ENCODE assay signal across 19 cellular contexts in the genomic region with DNA sequence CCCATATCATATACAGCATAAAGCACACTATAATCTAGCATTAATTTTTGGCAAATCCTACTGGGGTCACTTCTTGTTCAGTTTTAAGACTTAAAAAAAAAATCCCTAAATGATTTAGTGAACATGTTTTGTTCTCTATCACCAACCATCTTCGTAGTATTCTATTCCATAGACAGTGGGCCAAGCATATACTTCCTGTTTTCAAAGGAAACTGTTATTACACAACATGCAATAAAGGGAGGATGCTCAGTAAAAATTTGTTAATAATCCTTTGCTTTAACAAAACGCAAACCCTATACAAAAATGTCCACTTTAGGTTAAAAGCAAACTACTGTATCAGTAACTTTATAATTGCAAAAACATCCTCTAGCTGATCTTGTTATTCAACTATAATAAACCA. TPM values are rescaled to one million over a fixed set of nuclear protein-coding genes. Genes with fewer than 3 reads are reported as not detected.
A peak's percentile ranks its signal among the peaks of the same experiment; 100 is the strongest.
DNase-seq lines count a peak whose midpoint lies in the region; ATAC-seq and TF ChIP-seq lines count a peak whose summit lies in the region.
"Had no signal": no experiment of that assay in that cellular context is flagged by ENCODE, and none has a peak within 500 bp of the region (broad histone marks: within the 10 kb centered on the region; RNA-seq: fewer than 3 reads in every experiment).

No MANE protein-coding gene starts in this region.

- H3K27ac ChIP-seq in BLaER1 treated with 17β-estradiol and CSF1 and Interleukin-3, amounts not matched to agents 10 nM and 100 nM, result peak overlapping the region in 10 of 11 experiments; percentile 45 to 80 (median 74); a peak in 20 of 22 replicates
- H3K27ac ChIP-seq in HL-60 (replicated peaks) (peak overlapping the region; percentile 40; the same call in 1 of the 2 replicates), ovary (no peak overlapping the region)
- H3K27ac ChIP-seq in naive thymus-derived CD4-positive, alpha-beta T cell (ENCODE audit: low read depth, low read length), result peak overlapping the region; percentile 16
- H3K27ac ChIP-seq in CD8-positive, alpha-beta T cell (ENCODE audit: low read depth, low read length), result no peak overlapping the region
- H3K27ac ChIP-seq: suprapubic skin had no signal

- no peak overlapping the region; a peak in 2 of 20 replicates for H3K4me3 ChIP-seq in BLaER1 treated with 17β-estradiol and CSF1 and Interleukin-3, amounts not matched to agents 10 nM and 100 nM
- H3K4me3 ChIP-seq in HL-60 (replicated peaks; ENCODE audit: insufficient read depth, low read length) (no peak overlapping the region), ovary (no peak overlapping the region)
- no peak overlapping the region for H3K4me3 ChIP-seq in naive thymus-derived CD4-positive, alpha-beta T cell (ENCODE audit: low read length)
- H3K4me3 ChIP-seq in CD8-positive, alpha-beta T cell (ENCODE audit: low read depth, low read length), result no peak overlapping the region
- H3K4me3 ChIP-seq: dorsolateral prefrontal cortex, esophagus squamous epithelium, suprapubic skin had no signal

- no peak overlapping the region for H3K4me3 Mint-ChIP-seq in T-cell
- peak overlapping the region in 1 of 10 donors; percentile 34 for H3K4me3 Mint-ChIP-seq in naive thymus-derived CD4-positive, alpha-beta T cell
- no peak overlapping the region for H3K4me3 Mint-ChIP-seq in CD8-positive, alpha-beta T cell
- H3K4me3 Mint-ChIP-seq: T-helper 2 cell treated with Interferon-gamma antibody and Interleukin-4, amounts not matched to agents 5 μg/mL and 100 μg/mL, for 36 hours had no signal

- peaks cover 0 to 45% (median 20%) of the 10 kb centered on the region in 11 experiments; a peak in 14 of 22 replicates for H4K20me1 ChIP-seq in BLaER1 treated with 17β-estradiol and CSF1 and Interleukin-3, amounts not matched to agents 10 nM and 100 nM

- 72 to 81% (median 76%) methylated on average over 2 of the region's 2 CpGs for WGBS in ovary, 3 donors

- H3K9me3 Mint-ChIP-seq in T-cell, result no peaks in the 10 kb centered on the region
- no peaks in the 10 kb centered on the region for H3K9me3 Mint-ChIP-seq in naive thymus-derived CD4-positive, alpha-beta T cell
- no peaks in the 10 kb centered on the region for H3K9me3 Mint-ChIP-seq in CD8-positive, alpha-beta T cell
- H3K9me3 Mint-ChIP-seq: activated naive CD4-positive, alpha-beta T cell treated with anti-CD3 and anti-CD28 coated beads, Interleukin-2, amount 50 U/mL, for 72 hours; T-helper 2 cell treated with Interferon-gamma antibody and Interleukin-4, amounts not matched to agents 5 μg/mL and 100 μg/mL, for 36 hours had no signal

- H3K9ac ChIP-seq in BLaER1 treated with 17β-estradiol and CSF1 and Interleukin-3, amounts not matched to agents 10 nM and 100 nM, result peak overlapping the region in 7 of 11 experiments; percentile 19 to 53 (median 31); a peak in 10 of 22 replicates

- peaks cover 50% of the 10 kb centered on the region for H3K36me3 Mint-ChIP-seq in T-cell
- peaks cover 8 to 47% (median 26%) of the 10 kb centered on the region in 5 donors for H3K36me3 Mint-ChIP-seq in naive thymus-derived CD4-positive, alpha-beta T cell
- peaks cover 90% of the 10 kb centered on the region for H3K36me3 Mint-ChIP-seq in CD8-positive, alpha-beta T cell

- TF ChIP-seq CTCF in HL-60 (IDR thresholded peaks at IDR 0.05; ENCODE audit: insufficient read depth, low read length) (no peak), ovary (IDR thresholded peaks at IDR 0.05) (no peak)
- TF ChIP-seq CTCF in CD8-positive, alpha-beta T cell (IDR thresholded peaks at IDR 0.05), result no peak

- no peaks in the 10 kb centered on the region for H3K27me3 Mint-ChIP-seq in T-cell
- no peaks in the 10 kb centered on the region for H3K27me3 Mint-ChIP-seq in naive thymus-derived CD4-positive, alpha-beta T cell
- no peaks in the 10 kb centered on the region for H3K27me3 Mint-ChIP-seq in CD8-positive, alpha-beta T cell (ENCODE audit: low read depth)

- H3K4me2 ChIP-seq in BLaER1 treated with 17β-estradiol and CSF1 and Interleukin-3, amounts not matched to agents 10 nM and 100 nM, result peak overlapping the region in 10 of 11 experiments; percentile 11 to 88 (median 67); a peak in 18 of 22 replicates

- peaks cover 87 to 99% (median 92%) of the 10 kb centered on the region in 11 experiments for H3K36me3 ChIP-seq in BLaER1 treated with 17β-estradiol and CSF1 and Interleukin-3, amounts not matched to agents 10 nM and 100 nM
- peaks cover 22 to 69% (median 34%) of the 10 kb centered on the region in 3 experiments for H3K36me3 ChIP-seq in naive thymus-derived CD4-positive, alpha-beta T cell (ENCODE audit: control insufficient read depth in 2 of 3, insufficient read depth in 3 of 3, low read length in 3 of 3)
- peaks cover 46% of the 10 kb centered on the region for H3K36me3 ChIP-seq in CD8-positive, alpha-beta T cell (ENCODE audit: insufficient read depth, low read length)
- H3K36me3 ChIP-seq in ovary, result no peaks in the 10 kb centered on the region

- H3K9me3 ChIP-seq in BLaER1 treated with 17β-estradiol and CSF1 and Interleukin-3, amounts not matched to agents 10 nM and 100 nM (replicated peaks in 1 of 11), result no peaks in the 10 kb centered on the region
- H3K9me3 ChIP-seq in naive thymus-derived CD4-positive, alpha-beta T cell (ENCODE audit: control insufficient read depth in 2 of 3, low read length in 3 of 3), result no peaks in the 10 kb centered on the region
- no peaks in the 10 kb centered on the region for H3K9me3 ChIP-seq in CD8-positive, alpha-beta T cell (ENCODE audit: low read length)
- H3K9me3 ChIP-seq in ovary, result no peaks in the 10 kb centered on the region
- H3K9me3 ChIP-seq: BE2C, esophagus squamous epithelium, suprapubic skin had no signal

- H3K27ac Mint-ChIP-seq in T-cell, result peak overlapping the region; percentile 81 to 84
- H3K27ac Mint-ChIP-seq in naive thymus-derived CD4-positive, alpha-beta T cell, result peak overlapping the region in 7 of 9 donors; percentile 19 to 75 (median 69)
- no peak overlapping the region for H3K27ac Mint-ChIP-seq in CD8-positive, alpha-beta T cell
- H3K27ac Mint-ChIP-seq: T-helper 2 cell treated with Interferon-gamma antibody and Interleukin-4, amounts not matched to agents 5 μg/mL and 100 μg/mL, for 36 hours had no signal

- no peak for ATAC-seq in T-cell (replicated peaks in 1 of 4)
- peak; percentile 39 for ATAC-seq in naive thymus-derived CD4-positive, alpha-beta T cell
- ATAC-seq in CD8-positive, alpha-beta T cell, result no peak
- no peak for ATAC-seq in HG02852 (IDR thresholded peaks at IDR 0.05; ENCODE audit: unreplicated experiment)

- intact Hi-C loops in naive thymus-derived CD4-positive, alpha-beta T cell (cut with micrococcal nuclease), result loop anchor here (1.0 to 5.0 kb wide), 10 partner anchors 13 to 518 kb away; a partner anchor contains a TSS
- intact Hi-C loops in CD8-positive, alpha-beta T cell (cut with DNase I, micrococcal nuclease), result loop anchor here (1.0 to 5.0 kb wide), 5 partner anchors 329 to 518 kb away; no protein-coding TSS in a partner anchor
- intact Hi-C loops in ovary (cut with DNase I), result no loop called here

- TF ChIP-seq POLR2A in ovary (IDR thresholded peaks at IDR 0.05), result no peak

- CTCF ChIA-PET in T-cell (lab: Charles Lee), result interaction anchor here (0.7 to 3.2 kb wide), 29 partner anchors 8 to 522 kb away, joined by 3 to 25 read pairs (median 5); a partner anchor contains a TSS
- CTCF ChIA-PET in naive thymus-derived CD4-positive, alpha-beta T cell (lab: Charles Lee), result interaction anchor here (0.8 to 3.3 kb wide), 13 partner anchors 8 to 519 kb away, joined by 3 to 20 read pairs (median 4); no protein-coding TSS in a partner anchor
- CTCF ChIA-PET in CD8-positive, alpha-beta T cell (lab: Charles Lee), result interaction anchor here (0.6 to 2.3 kb wide), 14 partner anchors 8 to 522 kb away, joined by 3 to 8 read pairs (median 5); no protein-coding TSS in a partner anchor

- peaks cover 31 to 54% (median 39%) of the 10 kb centered on the region in 3 donors for H3K4me1 Mint-ChIP-seq in T-cell
- peaks cover 14 to 51% (median 27%) of the 10 kb centered on the region in 7 donors for H3K4me1 Mint-ChIP-seq in naive thymus-derived CD4-positive, alpha-beta T cell
- peaks cover 44% of the 10 kb centered on the region for H3K4me1 Mint-ChIP-seq in CD8-positive, alpha-beta T cell (ENCODE audit: low read depth)

- H3K27me3 ChIP-seq in BLaER1 treated with 17β-estradiol and CSF1 and Interleukin-3, amounts not matched to agents 10 nM and 100 nM, result no peaks in the 10 kb centered on the region
- H3K27me3 ChIP-seq in HL-60 (ENCODE audit: insufficient read depth, poor library complexity, severe bottlenecking), result no peaks in the 10 kb centered on the region
- H3K27me3 ChIP-seq in naive thymus-derived CD4-positive, alpha-beta T cell (ENCODE audit: control insufficient read depth in 2 of 2, insufficient read depth in 2 of 2, low read length in 2 of 2), result no peaks in the 10 kb centered on the region
- H3K27me3 ChIP-seq in CD8-positive, alpha-beta T cell (ENCODE audit: insufficient read depth, low read length), result no peaks in the 10 kb centered on the region
- no peaks in the 10 kb centered on the region for H3K27me3 ChIP-seq in ovary
- H3K27me3 ChIP-seq: BE2C, dorsolateral prefrontal cortex, esophagus squamous epithelium, suprapubic skin had no signal

- DNase-seq in HL-60 (ENCODE audit: low read depth in 1 of 2, low spot score in 1 of 2), result peak in 1 of 2 experiments; percentile 1
- no peak for DNase-seq in T-cell
- DNase-seq in naive thymus-derived CD4-positive, alpha-beta T cell, result no peak
- no peak for DNase-seq in CD8-positive, alpha-beta T cell
- no peak for DNase-seq in ovary
- DNase-seq: activated CD8-positive, alpha-beta memory T cell treated with anti-CD3 and anti-CD28 coated beads, Interleukin-2, amount 50 U/mL, for 48 hours; BE2C; dorsolateral prefrontal cortex; esophagus squamous epithelium; head of caudate nucleus; islet precursor cell; NCI-H1105; occipital lobe; stimulated activated CD4-positive, alpha-beta T cell treated with anti-CD3 and anti-CD28 coated beads, Interleukin-2, amount 100 ng/mL, for 48 hours had no signal

- POLR2A ChIA-PET in T-cell (lab: Charles Lee), result interaction anchor here (0.5 to 3.3 kb wide), 12 partner anchors 8 to 321 kb away, joined by 3 to 37 read pairs (median 6); a partner anchor contains a TSS
- POLR2A ChIA-PET in naive thymus-derived CD4-positive, alpha-beta T cell (lab: Charles Lee), result interaction anchor here (1.0 kb wide), 2 partner anchors 9 to 13 kb away, joined by 3 to 5 read pairs; a partner anchor contains a TSS
- POLR2A ChIA-PET in CD8-positive, alpha-beta T cell (lab: Charles Lee), result interaction anchor here (1.4 to 1.5 kb wide), 2 partner anchors 11 to 13 kb away, joined by 5 to 6 read pairs; a partner anchor contains a TSS

- no peak for TF ChIP-seq EP300 in ovary (IDR thresholded peaks at IDR 0.05)

- peaks cover 6 to 39% (median 20%) of the 10 kb centered on the region in 10 experiments; a peak in 15 of 20 replicates for H3K4me1 ChIP-seq in BLaER1 treated with 17β-estradiol and CSF1 and Interleukin-3, amounts not matched to agents 10 nM and 100 nM
- peaks cover 11% of the 10 kb centered on the region in 2 donors for H3K4me1 ChIP-seq in naive thymus-derived CD4-positive, alpha-beta T cell (ENCODE audit: control insufficient read depth in 2 of 2, insufficient read depth in 2 of 2, low read length in 2 of 2)
- peaks cover 11% of the 10 kb centered on the region for H3K4me1 ChIP-seq in CD8-positive, alpha-beta T cell (ENCODE audit: insufficient read depth, low read length)
- H3K4me1 ChIP-seq in ovary (ENCODE audit: insufficient read depth), result no peaks in the 10 kb centered on the region
- H3K4me1 ChIP-seq: BE2C had no signal

RNA-seq across cellular contexts. Expression of a gene that starts 13.0 kb away (rescaled TPM):
- 100 to 1,000 TPM in 2 of 5 donors, 10 to 100 TPM in 3; 64.2 to 276 (median 72.9) TPM for total RNA-seq in T-cell
- 100 to 1,000 TPM in 4 of 5 experiments, 10 to 100 TPM in 1; 57.5 to 239 (median 113) TPM for total RNA-seq in naive thymus-derived CD4-positive, alpha-beta T cell
- 10 to 100 TPM; 55.7 to 64.9 TPM for polyA plus RNA-seq in naive thymus-derived CD4-positive, alpha-beta T cell
- total RNA-seq in CD8-positive, alpha-beta T cell, result 100 to 1,000 TPM; 275 to 279 TPM
- 100 to 1,000 TPM in 2 of 7 donors, 10 to 100 TPM in 5; 37.8 to 160 (median 49.0) TPM for total RNA-seq in ovary
- 10 to 100 TPM; 21.7 to 26.0 TPM for polyA plus RNA-seq in ovary

Comparison
In these comparisons a context has a peak if more than half of its experiments do, and no peak if none do; other contexts are left out.
1. H3K27ac ChIP-seq: peak in BLaER1 treated with 17β-estradiol and CSF1 and Interleukin-3, amounts not matched to agents 10 nM and 100 nM (10 of 11), HL-60 (single experiment) and naive thymus-derived CD4-positive, alpha-beta T cell (single experiment); none in CD8-positive, alpha-beta T cell (single experiment) and ovary (0 of 2).
2. intact Hi-C loops: an anchor here in naive thymus-derived CD4-positive, alpha-beta T cell (1.0 to 5.0 kb wide) and CD8-positive, alpha-beta T cell (1.0 to 5.0 kb wide); none called in ovary.